Comparison of ENCODE assay signal across 2 cellular contexts in genomic region chr9:127870153-127870491, GRCh38.
TF ChIP-seq lines count a peak whose summit lies in the region.

No MANE protein-coding gene starts in this region.

TF ChIP-seq in HEK293, 187 proteins besides CTCF, POLR2A, EP300 and RAD21:
- peak; percentile 63 for TF ChIP-seq ZNF335 (tag by site-specific recombination; conservative IDR thresholded peaks at IDR 0.05)

TF ChIP-seq in neural cell, 6 proteins besides CTCF, POLR2A, EP300 and RAD21:
- peak; percentile 1 for TF ChIP-seq SMC3 (conservative IDR thresholded peaks at IDR 0.05; ENCODE audit: poor library complexity)
